8 cellular contexts compared by ENCODE assay signal in genomic region chr9:136671646-136672430, GRCh38. TPM values are rescaled to one million over a fixed set of nuclear protein-coding genes. Genes with fewer than 3 reads are reported as not detected.
DNase-seq lines count a peak whose midpoint lies in the region; ATAC-seq and TF ChIP-seq lines count a peak whose summit lies in the region.

No MANE protein-coding gene starts in this region.

- H3K4me2 ChIP-seq in fibroblast of lung (ENCODE audit: extremely low read depth, insufficient read depth, low read length): no peak overlapping the region

- no peaks in the 10 kb centered on the region for H4K20me1 ChIP-seq in fibroblast of lung (ENCODE audit: control insufficient read depth, extremely low read depth, insufficient read depth, low read length)

- CTCF ChIA-PET in BJ (lab: Yijun Ruan, JAX): interaction anchor here (0.8 to 2.6 kb wide), 19 partner anchors 8 to 201 kb away, joined by 3 to 47 read pairs (median 5); partner anchors contain the start of genes AGPAT2 and EGFL7

- H3K27ac ChIP-seq in fibroblast of lung (ENCODE audit: insufficient read depth, low read length) (no peak overlapping the region), gastrocnemius medialis (peak overlapping the region in 2 of 4 donors; percentile 9 to 23)

- no peaks in the 10 kb centered on the region for H3K4me1 ChIP-seq in fibroblast of lung (ENCODE audit: control insufficient read depth, extremely low read depth, insufficient read depth, low read length)
- H3K4me1 ChIP-seq in gastrocnemius medialis: peaks cover 0 to 6% of the 10 kb centered on the region in 2 donors

- peaks cover 17% of the 10 kb centered on the region for H3K36me3 ChIP-seq in BJ (ENCODE audit: control insufficient read depth, insufficient read depth, low read length)
- peaks cover 5% of the 10 kb centered on the region for H3K36me3 ChIP-seq in fibroblast of lung (ENCODE audit: control insufficient read depth, insufficient read depth, low read length)
- peaks cover 0 to 4% of the 10 kb centered on the region in 2 donors for H3K36me3 ChIP-seq in gastrocnemius medialis

- no peaks in the 10 kb centered on the region for H3K27me3 ChIP-seq in BJ (ENCODE audit: control insufficient read depth, insufficient read depth, low read length)
- no peaks in the 10 kb centered on the region for H3K27me3 ChIP-seq in fibroblast of lung (ENCODE audit: control insufficient read depth, insufficient read depth, low read length)
- H3K27me3 ChIP-seq in gastrocnemius medialis: peaks cover 0 to 4% (median 4%) of the 10 kb centered on the region in 3 donors

- H3K4me3 ChIP-seq in BJ (ENCODE audit: low read depth, low read length): no peak overlapping the region
- H3K4me3 ChIP-seq in fibroblast of lung (replicated peaks in 1 of 4; ENCODE audit: control extremely low read depth in 1 of 4, insufficient read depth in 1 of 4, low read depth in 3 of 4, low read length in 4 of 4): no peak overlapping the region
- no peak overlapping the region for H3K4me3 ChIP-seq in gastrocnemius medialis

- DNase-seq in BJ (ENCODE audit: low read depth): no peak
- DNase-seq in HT-29 (ENCODE audit: low spot score): peak; percentile 56
- peak; percentile 45 to 55 for DNase-seq in activated CD4-positive, alpha-beta T cell treated with anti-CD3 and anti-CD28 coated beads, Interleukin-2, amount 50 U/mL, for 48 hours
- DNase-seq in fibroblast of lung (ENCODE audit: low read depth in 2 of 2): no peak
- DNase-seq in gastrocnemius medialis: no peak
- DNase-seq in ureter (ENCODE audit: low spot score): no peak
- no peak for DNase-seq in medulla oblongata (ENCODE audit: extremely low spot score)

- TF ChIP-seq POLR2A in gastrocnemius medialis (IDR thresholded peaks at IDR 0.05): no peak

- peak; percentile 93 for TF ChIP-seq CTCF in BJ (IDR thresholded peaks at IDR 0.05; ENCODE audit: insufficient read depth, low read depth, low read length)
- peak; percentile 67 to 79 for TF ChIP-seq CTCF in fibroblast of lung (conservative IDR thresholded peaks at IDR 0.05 in 1 of 2, IDR thresholded peaks at IDR 0.05 in 1 of 2; ENCODE audit: low read depth in 1 of 2, low read length in 2 of 2)
- TF ChIP-seq CTCF in gastrocnemius medialis (IDR thresholded peaks at IDR 0.05 in 4 of 5, conservative IDR thresholded peaks at IDR 0.05 in 1 of 5): peak; percentile 38 to 87 (median 76)

- no peaks in the 10 kb centered on the region for H3K79me2 ChIP-seq in fibroblast of lung (ENCODE audit: control insufficient read depth, insufficient read depth, low read length)

- no peak overlapping the region for H3K9ac ChIP-seq in fibroblast of lung (ENCODE audit: insufficient read depth, low read length)

- no peak for ATAC-seq in gastrocnemius medialis
- no peak for ATAC-seq in esophagus mucosa

- POLR2A ChIA-PET in BJ (lab: Charles Lee): interaction anchor here (0.6 kb wide), 1 partner anchor 56 kb away, joined by 3 read pairs; no protein-coding TSS in a partner anchor

- intact Hi-C loops in gastrocnemius medialis (cut with DNase I; ENCODE audit: low total_unique reads): loop anchor here (1.0 kb wide), 1 partner anchor 23 kb away; no protein-coding TSS in a partner anchor

- no peak overlapping the region for H2AFZ ChIP-seq in fibroblast of lung (ENCODE audit: low read length)

- H3K9me3 ChIP-seq in fibroblast of lung (ENCODE audit: control insufficient read depth, insufficient read depth, low read depth, low read length): no peaks in the 10 kb centered on the region
- no peaks in the 10 kb centered on the region for H3K9me3 ChIP-seq in gastrocnemius medialis

- in situ Hi-C loops in gastrocnemius medialis (cut with MboI; ENCODE audit: low sequenced_read_pairs in 4 of 4): no loop called here

RNA-seq across cellular contexts. Expression of gene EGFL7, which starts 9.1 kb away (rescaled TPM):
- 13.8 and 26.9 TPM in 2 replicates for polyA plus RNA-seq in BJ (2011; rRNA removed)
- polyA minus RNA-seq in BJ (2011; rRNA and poly(A)+ RNA removed): 1.5 and 1.9 TPM in 2 replicates
- total RNA-seq in HT-29 (2014; rRNA removed; shearing (Covaris generic)): 3.2 and 6.4 TPM in 2 replicates
- total RNA-seq in fibroblast of lung: 6.2 and 7.9 TPM in 2 replicates
- 2.5 and 4.2 TPM in 2 replicates for polyA plus RNA-seq in fibroblast of lung
- polyA plus RNA-seq in fibroblast of lung (2012): 5.3 and 7.6 TPM in 2 replicates
- polyA minus RNA-seq in fibroblast of lung (ENCODE audit: low replicate concordance): 0.93 and 3.1 TPM in 2 replicates
- total RNA-seq in gastrocnemius medialis: 10 to 100 TPM; 37.4 to 74.7 (median 49.0) TPM
- total RNA-seq in esophagus mucosa: 13.0 TPM
- 109 TPM for total RNA-seq in ureter

RNA-seq across cellular contexts. Expression of gene AGPAT2, which starts 15.4 kb away (rescaled TPM):
- polyA plus RNA-seq in BJ (2011; rRNA removed) (48.3 and 68.3 TPM in 2 replicates), fibroblast of lung (24.9 and 25.1 TPM in 2 replicates)
- 23.9 and 34.1 TPM in 2 replicates for polyA minus RNA-seq in BJ (2011; rRNA and poly(A)+ RNA removed)
- 160 and 167 TPM in 2 replicates for total RNA-seq in HT-29 (2014; rRNA removed; shearing (Covaris generic))
- total RNA-seq in fibroblast of lung (31.8 and 43.3 TPM in 2 replicates), gastrocnemius medialis (10 to 100 TPM; 19.0 to 77.4 (median 36.0) TPM), esophagus mucosa (91.7 TPM), ureter (52.2 TPM)
- 32.5 and 40.5 TPM in 2 replicates for polyA plus RNA-seq in fibroblast of lung (2012)
- 40.9 and 50.4 TPM in 2 replicates for polyA minus RNA-seq in fibroblast of lung (ENCODE audit: low replicate concordance)

RNA-seq across cellular contexts. Expression of gene DIPK1B, which starts 40.5 kb away (rescaled TPM):
- 0.17 and 0.42 TPM in 2 replicates for polyA plus RNA-seq in BJ (2011; rRNA removed)
- 0.10 and 0.14 TPM in 2 replicates for polyA minus RNA-seq in BJ (2011; rRNA and poly(A)+ RNA removed)
- not detected in 2 replicates for total RNA-seq in HT-29 (2014; rRNA removed; shearing (Covaris generic))
- total RNA-seq in fibroblast of lung: 0.33 and 0.77 TPM in 2 replicates
- 0.16 and 0.34 TPM in 2 replicates for polyA plus RNA-seq in fibroblast of lung
- polyA plus RNA-seq in fibroblast of lung (2012): 0.40 and 0.95 TPM in 2 replicates
- 0.30 TPM in 1 of 2 replicates, not detected in the other for polyA minus RNA-seq in fibroblast of lung (ENCODE audit: low replicate concordance)
- total RNA-seq in gastrocnemius medialis: 1 to 10 TPM; 1.8 to 4.6 (median 3.8) TPM
- total RNA-seq in esophagus mucosa: 0.76 TPM
- 6.6 TPM for total RNA-seq in ureter

Comparison
In these comparisons a context has a peak if more than half of its experiments do, and no peak if none do; other contexts are left out.
1. DNase-seq: peak in HT-29 (single experiment) and activated CD4-positive, alpha-beta T cell treated with anti-CD3 and anti-CD28 coated beads, Interleukin-2, amount 50 U/mL, for 48 hours (2 of 2); none in BJ (single experiment), fibroblast of lung (0 of 2), gastrocnemius medialis (0 of 2), ureter (single experiment) and medulla oblongata (single experiment).
2. Peak in every context shown above with its lines, with median percentiles within 50 percentile points of each other: CTCF ChIP-seq.